Comparison of ENCODE assay signal across 30 cellular contexts in genomic region chr1:157272264-157272663, GRCh38.
"Had no signal": no experiment of that assay in that cellular context is flagged by ENCODE, and none has a peak within 500 bp of the region (broad histone marks: within the 10 kb centered on the region; RNA-seq: fewer than 3 reads in every experiment).

No MANE protein-coding gene starts in this region.

- H3K36me3 ChIP-seq: brain microvascular endothelial cell, WERI-Rb-1 had no signal

- H3K27ac ChIP-seq: brain microvascular endothelial cell, epithelial cell of prostate, WERI-Rb-1 had no signal

- ATAC-seq: activated CD4-positive, CD25-positive, alpha-beta regulatory T cell treated with anti-CD3 and anti-CD28 coated beads, Interleukin-2, amount 50 U/mL, for 24 hours; activated CD8-positive, alpha-beta T cell treated with anti-CD3 and anti-CD28 coated beads for 36 hours; activated T-cell treated with anti-CD3 and anti-CD28 coated beads, Interleukin-2, amount 50 U/mL, for 4 hours; activated T-helper 17 cell treated with anti-CD3 and anti-CD28 coated beads, Interleukin-2, amount 50 U/mL, for 72 hours; effector memory CD8-positive, alpha-beta T cell had no signal

- DNase-seq: activated B cell treated with CpG ODN at 0.5 μM for 24 hours; activated CD4-positive, alpha-beta T cell treated with anti-CD3 and anti-CD28 coated beads for 48 hours; activated CD4-positive, alpha-beta T cell treated with anti-CD3 and anti-CD28 coated beads, Interleukin-2, amount 50 U/mL, for 1 hour; activated CD4-positive, alpha-beta T cell treated with anti-CD3 and anti-CD28 coated beads, Interleukin-2, amount 50 U/mL, for 48 hours; activated CD8-positive, alpha-beta memory T cell treated with anti-CD3 and anti-CD28 coated beads for 24 hours; activated CD8-positive, alpha-beta T cell treated with anti-CD3 and anti-CD28 coated beads for 36 hours; activated effector memory CD4-positive, alpha-beta T cell treated with Interleukin-2 at 50 U/mL for 16 hours; activated gamma-delta T cell treated with Interleukin-2 at 50 U/mL for 16 hours; activated naive CD4-positive, alpha-beta T cell treated with anti-CD3 and anti-CD28 coated beads, Interleukin-2, amount 50 U/mL, for 16 hours; activated naive CD4-positive, alpha-beta T cell treated with Interleukin-2 at 50 U/mL for 16 hours; activated T-cell treated with anti-CD3 and anti-CD28 coated beads, Interleukin-2, amount 50 U/mL, for 4 hours; amniotic stem cell; anterior cingulate cortex; brain microvascular endothelial cell; cortex of kidney; dermis blood vessel endothelial cell; effector CD4-positive, alpha-beta T cell; effector memory CD8-positive, alpha-beta T cell; foreskin fibroblast; T-helper 2 cell; WERI-Rb-1 had no signal

- H3K27me3 ChIP-seq: brain microvascular endothelial cell had no signal

- FAIRE-seq: astrocyte, bronchial epithelial cell, endometrium, endothelial cell of umbilical vein, frontal cortex, TTC549 had no signal
